ENCODE assay signal across 18 cellular contexts in the genomic region with DNA sequence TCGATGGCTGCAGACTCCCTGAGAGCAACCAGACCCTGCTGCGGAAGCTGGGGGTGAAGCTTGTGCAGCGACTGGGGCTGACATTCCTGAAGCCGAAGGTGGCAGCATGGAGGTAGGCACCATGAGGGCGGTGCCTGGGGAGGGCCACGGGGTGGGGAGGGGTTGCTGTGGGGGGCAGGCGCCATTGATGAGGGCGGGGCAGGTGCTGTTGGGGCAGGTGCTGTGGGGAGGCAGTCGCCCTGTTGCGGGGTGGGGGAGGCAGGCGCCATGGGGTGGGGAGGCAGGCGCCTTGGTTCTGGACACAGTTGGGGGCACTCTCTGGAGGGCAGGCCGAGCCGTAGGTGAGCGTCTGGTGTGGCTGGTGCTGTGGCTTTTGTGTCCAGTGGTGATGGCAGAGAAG. TPM values are rescaled to one million over a fixed set of nuclear protein-coding genes. Genes with fewer than 3 reads are reported as not detected.
A peak's percentile ranks its signal among the peaks of the same experiment; 100 is the strongest.
DNase-seq lines count a peak whose midpoint lies in the region; ATAC-seq and TF ChIP-seq lines count a peak whose summit lies in the region.
"Had no signal": no experiment of that assay in that cellular context is flagged by ENCODE, and none has a peak within 500 bp of the region (broad histone marks: within the 10 kb centered on the region; RNA-seq: fewer than 3 reads in every experiment).

No MANE protein-coding gene starts in this region.

- POLR2A ChIA-PET in Caco-2 (lab: Charles Lee) = no interaction called here

- H3K4me1 ChIP-seq in Caco-2 = no peaks in the 10 kb centered on the region

- peaks cover 47% of the 10 kb centered on the region for H3K36me3 Mint-ChIP-seq in Caco-2 (ENCODE audit: insufficient read depth, unreplicated experiment)
- peaks cover 18% of the 10 kb centered on the region for H3K36me3 Mint-ChIP-seq in Calu3 (ENCODE audit: insufficient read depth, unreplicated experiment)
- H3K36me3 Mint-ChIP-seq in memory B cell = peaks cover 21% of the 10 kb centered on the region
- peaks cover 30% of the 10 kb centered on the region for H3K36me3 Mint-ChIP-seq in stimulated activated effector memory CD8-positive, alpha-beta T cell treated with anti-CD3 and anti-CD28 coated beads, Interleukin-12 subunit alpha, Interleukin-12 subunit beta, amount 100 ng/mL, for 72 hours

- CTCF ChIA-PET in Caco-2 (lab: Charles Lee) = no interaction called here
- CTCF ChIA-PET in Calu3 (lab: Charles Lee) = interaction anchor here (0.8 kb wide), 1 partner anchor 97 kb away, joined by 3 read pairs; no protein-coding TSS in a partner anchor

- no peaks in the 10 kb centered on the region for H3K9me3 ChIP-seq in Caco-2

- no peak for DNase-seq in Caco-2
- no peak for DNase-seq in Calu3
- DNase-seq in memory B cell (ENCODE audit: low spot score in 2 of 2) = no peak
- DNase-seq in stimulated activated effector memory CD8-positive, alpha-beta T cell treated with anti-CD3 and anti-CD28 coated beads, Interleukin-12 subunit alpha, Interleukin-12 subunit beta, amount 100 ng/mL, for 72 hours (ENCODE audit: low spot score in 2 of 2) = no peak
- no peak for DNase-seq in OCI-M1 (lab: John Stamatoyannopoulos, UW)
- DNase-seq: AML-193; CD4-positive, alpha-beta T cell; DMS 273 treated with DMSO at 0.1 percent for 48 hours; DMS53; DND-41; EL; HCEC 1CT had no signal

- H3K27me3 Mint-ChIP-seq in Caco-2 (ENCODE audit: insufficient read depth, unreplicated experiment) (no peaks in the 10 kb centered on the region), Calu3 (ENCODE audit: unreplicated experiment) (no peaks in the 10 kb centered on the region), memory B cell (no peaks in the 10 kb centered on the region)
- H3K27me3 Mint-ChIP-seq: CD4-positive, alpha-beta T cell had no signal

- peaks cover 5% of the 10 kb centered on the region for H3K36me3 ChIP-seq in Caco-2 (ENCODE audit: control insufficient read depth, insufficient read depth, low read length)

- no peaks in the 10 kb centered on the region for H3K4me1 Mint-ChIP-seq in Caco-2 (ENCODE audit: low read depth, unreplicated experiment)
- no peaks in the 10 kb centered on the region for H3K4me1 Mint-ChIP-seq in Calu3 (ENCODE audit: low read depth, unreplicated experiment)
- H3K4me1 Mint-ChIP-seq in memory B cell = peaks cover 7% of the 10 kb centered on the region
- H3K4me1 Mint-ChIP-seq in stimulated activated effector memory CD8-positive, alpha-beta T cell treated with anti-CD3 and anti-CD28 coated beads, Interleukin-12 subunit alpha, Interleukin-12 subunit beta, amount 100 ng/mL, for 72 hours = peaks cover 26% of the 10 kb centered on the region

- H3K9me3 Mint-ChIP-seq in Caco-2 (ENCODE audit: unreplicated experiment) (peaks cover 14% of the 10 kb centered on the region), Calu3 (ENCODE audit: low read depth, unreplicated experiment) (peaks cover 7% of the 10 kb centered on the region), memory B cell (peaks cover 3% of the 10 kb centered on the region)
- no peaks in the 10 kb centered on the region for H3K9me3 Mint-ChIP-seq in stimulated activated effector memory CD8-positive, alpha-beta T cell treated with anti-CD3 and anti-CD28 coated beads, Interleukin-12 subunit alpha, Interleukin-12 subunit beta, amount 100 ng/mL, for 72 hours
- H3K9me3 Mint-ChIP-seq: CD4-positive, alpha-beta T cell had no signal

- ATAC-seq in memory B cell (ENCODE audit: low read depth) (no peak), GM21367 (IDR thresholded peaks at IDR 0.05; ENCODE audit: unreplicated experiment) (no peak), GM18868 (IDR thresholded peaks at IDR 0.05; ENCODE audit: unreplicated experiment) (no peak)
- no peak for ATAC-seq in stimulated activated effector memory CD8-positive, alpha-beta T cell treated with anti-CD3 and anti-CD28 coated beads, Interleukin-12 subunit alpha, Interleukin-12 subunit beta, amount 100 ng/mL, for 72 hours
- ATAC-seq: GM12878, GM23338 had no signal

- intact Hi-C loops in Caco-2 (cut with micrococcal nuclease; ENCODE audit: unreplicated experiment) (no loop called here), Calu3 (cut with micrococcal nuclease; ENCODE audit: unreplicated experiment) (no loop called here)

- TF ChIP-seq CTCF in Caco-2 (IDR thresholded peaks at IDR 0.05; ENCODE audit: insufficient read depth in 1 of 2, low read depth in 1 of 2, low read length in 1 of 2, severe bottlenecking in 1 of 2, unreplicated experiment in 1 of 2) = no peak
- TF ChIP-seq CTCF in Calu3 (IDR thresholded peaks at IDR 0.05; ENCODE audit: unreplicated experiment) = no peak

- BruUV-seq in Caco-2 (replicated peaks; lab: Mats Ljungman, UMichigan) (no TSS peak), Calu3 (replicated peaks; lab: Mats Ljungman, UMichigan) (no TSS peak)

- no peak overlapping the region for H3K4me3 ChIP-seq in Caco-2 (ENCODE audit: low read depth, low read length)
- H3K4me3 ChIP-seq: GM12878, GM23338 had no signal

- no peaks in the 10 kb centered on the region for H3K27me3 ChIP-seq in Caco-2 (replicated peaks; ENCODE audit: control insufficient read depth, insufficient read depth, low read length)

- no peak overlapping the region for H3K4me3 Mint-ChIP-seq in Caco-2 (ENCODE audit: unreplicated experiment)
- H3K4me3 Mint-ChIP-seq in Calu3 (ENCODE audit: low read depth, unreplicated experiment) = no peak overlapping the region
- H3K4me3 Mint-ChIP-seq in memory B cell = no peak overlapping the region
- H3K4me3 Mint-ChIP-seq in stimulated activated effector memory CD8-positive, alpha-beta T cell treated with anti-CD3 and anti-CD28 coated beads, Interleukin-12 subunit alpha, Interleukin-12 subunit beta, amount 100 ng/mL, for 72 hours = no peak overlapping the region
- H3K4me3 Mint-ChIP-seq: CD4-positive, alpha-beta T cell; GM23338 had no signal

- peak overlapping the region; percentile 20 for H3K27ac Mint-ChIP-seq in Caco-2 (ENCODE audit: unreplicated experiment)
- peak overlapping the region; percentile 16 for H3K27ac Mint-ChIP-seq in Calu3 (ENCODE audit: unreplicated experiment)
- peak overlapping the region; percentile 22 for H3K27ac Mint-ChIP-seq in memory B cell
- H3K27ac Mint-ChIP-seq in stimulated activated effector memory CD8-positive, alpha-beta T cell treated with anti-CD3 and anti-CD28 coated beads, Interleukin-12 subunit alpha, Interleukin-12 subunit beta, amount 100 ng/mL, for 72 hours = peak overlapping the region; percentile 53
- H3K27ac Mint-ChIP-seq: CD4-positive, alpha-beta T cell; GM23338 had no signal

RNA-seq across cellular contexts. Expression of gene ZNF750, which starts 38.9 kb away (rescaled TPM):
- total RNA-seq in Caco-2 (2022) = 0.14 and 0.19 TPM in 2 replicates
- total RNA-seq in Calu3 (2022) = not detected in 2 replicates
- total RNA-seq: CD4-positive, alpha-beta T cell; G401; GM12878; HT1080 had no signal

RNA-seq across cellular contexts. Expression of gene TBCD, which starts 49.0 kb away (rescaled TPM):
- total RNA-seq in Caco-2 (2022) = 94.6 and 108 TPM in 2 replicates
- total RNA-seq in Calu3 (2022) = 76.6 and 90.7 TPM in 2 replicates
